Comparison of ENCODE assay signal across 1 cellular context in genomic region chr12:119809023-119809422, GRCh38.
TF ChIP-seq lines count a peak whose summit lies in the region.

No MANE protein-coding gene starts in this region.

TF ChIP-seq in WTC11, 78 proteins besides CTCF, POLR2A, EP300 and RAD21 (continued from another document):
- TF ChIP-seq, protein P1, sequence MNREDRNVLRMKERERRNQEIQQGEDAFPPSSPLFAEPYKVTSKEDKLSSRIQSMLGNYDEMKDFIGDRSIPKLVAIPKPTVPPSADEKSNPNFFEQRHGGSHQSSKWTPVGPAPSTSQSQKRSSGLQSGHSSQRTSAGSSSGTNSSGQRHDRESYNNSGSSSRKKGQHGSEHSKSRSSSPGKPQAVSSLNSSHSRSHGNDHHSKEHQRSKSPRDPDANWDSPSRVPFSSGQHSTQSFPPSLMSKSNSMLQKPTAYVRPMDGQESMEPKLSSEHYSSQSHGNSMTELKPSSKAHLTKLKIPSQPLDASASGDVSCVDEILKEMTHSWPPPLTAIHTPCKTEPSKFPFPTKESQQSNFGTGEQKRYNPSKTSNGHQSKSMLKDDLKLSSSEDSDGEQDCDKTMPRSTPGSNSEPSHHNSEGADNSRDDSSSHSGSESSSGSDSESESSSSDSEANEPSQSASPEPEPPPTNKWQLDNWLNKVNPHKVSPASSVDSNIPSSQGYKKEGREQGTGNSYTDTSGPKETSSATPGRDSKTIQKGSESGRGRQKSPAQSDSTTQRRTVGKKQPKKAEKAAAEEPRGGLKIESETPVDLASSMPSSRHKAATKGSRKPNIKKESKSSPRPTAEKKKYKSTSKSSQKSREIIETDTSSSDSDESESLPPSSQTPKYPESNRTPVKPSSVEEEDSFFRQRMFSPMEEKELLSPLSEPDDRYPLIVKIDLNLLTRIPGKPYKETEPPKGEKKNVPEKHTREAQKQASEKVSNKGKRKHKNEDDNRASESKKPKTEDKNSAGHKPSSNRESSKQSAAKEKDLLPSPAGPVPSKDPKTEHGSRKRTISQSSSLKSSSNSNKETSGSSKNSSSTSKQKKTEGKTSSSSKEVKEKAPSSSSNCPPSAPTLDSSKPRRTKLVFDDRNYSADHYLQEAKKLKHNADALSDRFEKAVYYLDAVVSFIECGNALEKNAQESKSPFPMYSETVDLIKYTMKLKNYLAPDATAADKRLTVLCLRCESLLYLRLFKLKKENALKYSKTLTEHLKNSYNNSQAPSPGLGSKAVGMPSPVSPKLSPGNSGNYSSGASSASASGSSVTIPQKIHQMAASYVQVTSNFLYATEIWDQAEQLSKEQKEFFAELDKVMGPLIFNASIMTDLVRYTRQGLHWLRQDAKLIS (CRISPR knock-in tag; IDR thresholded peaks at IDR 0.05; ENCODE audit: borderline replicate concordance) = no peak
- TF ChIP-seq, protein P2, sequence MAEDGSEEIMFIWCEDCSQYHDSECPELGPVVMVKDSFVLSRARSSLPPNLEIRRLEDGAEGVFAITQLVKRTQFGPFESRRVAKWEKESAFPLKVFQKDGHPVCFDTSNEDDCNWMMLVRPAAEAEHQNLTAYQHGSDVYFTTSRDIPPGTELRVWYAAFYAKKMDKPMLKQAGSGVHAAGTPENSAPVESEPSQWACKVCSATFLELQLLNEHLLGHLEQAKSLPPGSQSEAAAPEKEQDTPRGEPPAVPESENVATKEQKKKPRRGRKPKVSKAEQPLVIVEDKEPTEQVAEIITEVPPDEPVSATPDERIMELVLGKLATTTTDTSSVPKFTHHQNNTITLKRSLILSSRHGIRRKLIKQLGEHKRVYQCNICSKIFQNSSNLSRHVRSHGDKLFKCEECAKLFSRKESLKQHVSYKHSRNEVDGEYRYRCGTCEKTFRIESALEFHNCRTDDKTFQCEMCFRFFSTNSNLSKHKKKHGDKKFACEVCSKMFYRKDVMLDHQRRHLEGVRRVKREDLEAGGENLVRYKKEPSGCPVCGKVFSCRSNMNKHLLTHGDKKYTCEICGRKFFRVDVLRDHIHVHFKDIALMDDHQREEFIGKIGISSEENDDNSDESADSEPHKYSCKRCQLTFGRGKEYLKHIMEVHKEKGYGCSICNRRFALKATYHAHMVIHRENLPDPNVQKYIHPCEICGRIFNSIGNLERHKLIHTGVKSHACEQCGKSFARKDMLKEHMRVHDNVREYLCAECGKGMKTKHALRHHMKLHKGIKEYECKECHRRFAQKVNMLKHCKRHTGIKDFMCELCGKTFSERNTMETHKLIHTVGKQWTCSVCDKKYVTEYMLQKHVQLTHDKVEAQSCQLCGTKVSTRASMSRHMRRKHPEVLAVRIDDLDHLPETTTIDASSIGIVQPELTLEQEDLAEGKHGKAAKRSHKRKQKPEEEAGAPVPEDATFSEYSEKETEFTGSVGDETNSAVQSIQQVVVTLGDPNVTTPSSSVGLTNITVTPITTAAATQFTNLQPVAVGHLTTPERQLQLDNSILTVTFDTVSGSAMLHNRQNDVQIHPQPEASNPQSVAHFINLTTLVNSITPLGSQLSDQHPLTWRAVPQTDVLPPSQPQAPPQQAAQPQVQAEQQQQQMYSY (CRISPR knock-in tag; IDR thresholded peaks at IDR 0.05) = no peak
